1 cellular context compared by ENCODE assay signal in the genomic region with DNA sequence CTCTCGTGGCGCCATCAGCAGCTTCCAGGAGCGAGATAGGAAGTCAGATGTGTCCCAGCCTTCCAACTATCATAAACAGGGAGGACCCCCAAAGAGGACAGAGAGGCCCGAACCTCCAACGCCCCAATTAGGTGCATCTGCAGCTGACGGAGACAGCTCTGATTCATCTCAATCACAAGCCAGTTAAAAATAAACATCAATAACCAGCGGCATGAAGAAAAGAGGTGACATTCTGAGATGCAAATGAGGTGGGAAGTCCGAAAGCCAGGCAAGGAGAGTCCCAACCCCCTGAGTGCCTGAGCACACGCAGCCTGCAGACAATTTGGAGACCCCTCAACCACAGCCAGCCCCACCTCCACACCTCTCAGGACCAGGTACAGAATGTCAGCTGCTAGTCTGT.
TF ChIP-seq lines count a peak whose summit lies in the region.

No MANE protein-coding gene starts in this region.

TF ChIP-seq in H1, 55 proteins besides CTCF, POLR2A, EP300 and RAD21 (continued from another document):
- no peak for TF ChIP-seq SIX5 (IDR thresholded peaks at IDR 0.05; ENCODE audit: low read depth, low read length)
- no peak for TF ChIP-seq JUN (IDR thresholded peaks at IDR 0.05; ENCODE audit: low read depth, low read length)
- TF ChIP-seq, protein P1, sequence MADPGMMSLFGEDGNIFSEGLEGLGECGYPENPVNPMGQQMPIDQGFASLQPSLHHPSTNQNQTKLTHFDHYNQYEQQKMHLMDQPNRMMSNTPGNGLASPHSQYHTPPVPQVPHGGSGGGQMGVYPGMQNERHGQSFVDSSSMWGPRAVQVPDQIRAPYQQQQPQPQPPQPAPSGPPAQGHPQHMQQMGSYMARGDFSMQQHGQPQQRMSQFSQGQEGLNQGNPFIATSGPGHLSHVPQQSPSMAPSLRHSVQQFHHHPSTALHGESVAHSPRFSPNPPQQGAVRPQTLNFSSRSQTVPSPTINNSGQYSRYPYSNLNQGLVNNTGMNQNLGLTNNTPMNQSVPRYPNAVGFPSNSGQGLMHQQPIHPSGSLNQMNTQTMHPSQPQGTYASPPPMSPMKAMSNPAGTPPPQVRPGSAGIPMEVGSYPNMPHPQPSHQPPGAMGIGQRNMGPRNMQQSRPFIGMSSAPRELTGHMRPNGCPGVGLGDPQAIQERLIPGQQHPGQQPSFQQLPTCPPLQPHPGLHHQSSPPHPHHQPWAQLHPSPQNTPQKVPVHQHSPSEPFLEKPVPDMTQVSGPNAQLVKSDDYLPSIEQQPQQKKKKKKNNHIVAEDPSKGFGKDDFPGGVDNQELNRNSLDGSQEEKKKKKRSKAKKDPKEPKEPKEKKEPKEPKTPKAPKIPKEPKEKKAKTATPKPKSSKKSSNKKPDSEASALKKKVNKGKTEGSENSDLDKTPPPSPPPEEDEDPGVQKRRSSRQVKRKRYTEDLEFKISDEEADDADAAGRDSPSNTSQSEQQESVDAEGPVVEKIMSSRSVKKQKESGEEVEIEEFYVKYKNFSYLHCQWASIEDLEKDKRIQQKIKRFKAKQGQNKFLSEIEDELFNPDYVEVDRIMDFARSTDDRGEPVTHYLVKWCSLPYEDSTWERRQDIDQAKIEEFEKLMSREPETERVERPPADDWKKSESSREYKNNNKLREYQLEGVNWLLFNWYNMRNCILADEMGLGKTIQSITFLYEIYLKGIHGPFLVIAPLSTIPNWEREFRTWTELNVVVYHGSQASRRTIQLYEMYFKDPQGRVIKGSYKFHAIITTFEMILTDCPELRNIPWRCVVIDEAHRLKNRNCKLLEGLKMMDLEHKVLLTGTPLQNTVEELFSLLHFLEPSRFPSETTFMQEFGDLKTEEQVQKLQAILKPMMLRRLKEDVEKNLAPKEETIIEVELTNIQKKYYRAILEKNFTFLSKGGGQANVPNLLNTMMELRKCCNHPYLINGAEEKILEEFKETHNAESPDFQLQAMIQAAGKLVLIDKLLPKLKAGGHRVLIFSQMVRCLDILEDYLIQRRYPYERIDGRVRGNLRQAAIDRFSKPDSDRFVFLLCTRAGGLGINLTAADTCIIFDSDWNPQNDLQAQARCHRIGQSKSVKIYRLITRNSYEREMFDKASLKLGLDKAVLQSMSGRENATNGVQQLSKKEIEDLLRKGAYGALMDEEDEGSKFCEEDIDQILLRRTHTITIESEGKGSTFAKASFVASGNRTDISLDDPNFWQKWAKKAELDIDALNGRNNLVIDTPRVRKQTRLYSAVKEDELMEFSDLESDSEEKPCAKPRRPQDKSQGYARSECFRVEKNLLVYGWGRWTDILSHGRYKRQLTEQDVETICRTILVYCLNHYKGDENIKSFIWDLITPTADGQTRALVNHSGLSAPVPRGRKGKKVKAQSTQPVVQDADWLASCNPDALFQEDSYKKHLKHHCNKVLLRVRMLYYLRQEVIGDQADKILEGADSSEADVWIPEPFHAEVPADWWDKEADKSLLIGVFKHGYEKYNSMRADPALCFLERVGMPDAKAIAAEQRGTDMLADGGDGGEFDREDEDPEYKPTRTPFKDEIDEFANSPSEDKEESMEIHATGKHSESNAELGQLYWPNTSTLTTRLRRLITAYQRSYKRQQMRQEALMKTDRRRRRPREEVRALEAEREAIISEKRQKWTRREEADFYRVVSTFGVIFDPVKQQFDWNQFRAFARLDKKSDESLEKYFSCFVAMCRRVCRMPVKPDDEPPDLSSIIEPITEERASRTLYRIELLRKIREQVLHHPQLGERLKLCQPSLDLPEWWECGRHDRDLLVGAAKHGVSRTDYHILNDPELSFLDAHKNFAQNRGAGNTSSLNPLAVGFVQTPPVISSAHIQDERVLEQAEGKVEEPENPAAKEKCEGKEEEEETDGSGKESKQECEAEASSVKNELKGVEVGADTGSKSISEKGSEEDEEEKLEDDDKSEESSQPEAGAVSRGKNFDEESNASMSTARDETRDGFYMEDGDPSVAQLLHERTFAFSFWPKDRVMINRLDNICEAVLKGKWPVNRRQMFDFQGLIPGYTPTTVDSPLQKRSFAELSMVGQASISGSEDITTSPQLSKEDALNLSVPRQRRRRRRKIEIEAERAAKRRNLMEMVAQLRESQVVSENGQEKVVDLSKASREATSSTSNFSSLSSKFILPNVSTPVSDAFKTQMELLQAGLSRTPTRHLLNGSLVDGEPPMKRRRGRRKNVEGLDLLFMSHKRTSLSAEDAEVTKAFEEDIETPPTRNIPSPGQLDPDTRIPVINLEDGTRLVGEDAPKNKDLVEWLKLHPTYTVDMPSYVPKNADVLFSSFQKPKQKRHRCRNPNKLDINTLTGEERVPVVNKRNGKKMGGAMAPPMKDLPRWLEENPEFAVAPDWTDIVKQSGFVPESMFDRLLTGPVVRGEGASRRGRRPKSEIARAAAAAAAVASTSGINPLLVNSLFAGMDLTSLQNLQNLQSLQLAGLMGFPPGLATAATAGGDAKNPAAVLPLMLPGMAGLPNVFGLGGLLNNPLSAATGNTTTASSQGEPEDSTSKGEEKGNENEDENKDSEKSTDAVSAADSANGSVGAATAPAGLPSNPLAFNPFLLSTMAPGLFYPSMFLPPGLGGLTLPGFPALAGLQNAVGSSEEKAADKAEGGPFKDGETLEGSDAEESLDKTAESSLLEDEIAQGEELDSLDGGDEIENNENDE (IDR thresholded peaks at IDR 0.05; ENCODE audit: insufficient replicate concordance, low read length): no peak
- TF ChIP-seq, protein P2, sequence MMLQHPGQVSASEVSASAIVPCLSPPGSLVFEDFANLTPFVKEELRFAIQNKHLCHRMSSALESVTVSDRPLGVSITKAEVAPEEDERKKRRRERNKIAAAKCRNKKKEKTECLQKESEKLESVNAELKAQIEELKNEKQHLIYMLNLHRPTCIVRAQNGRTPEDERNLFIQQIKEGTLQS (IDR thresholded peaks at IDR 0.05; ENCODE audit: insufficient read depth, low read depth, low read length): no peak
TF ChIP-seq in H1: peak in this region for 0.
